In the genomic region with DNA sequence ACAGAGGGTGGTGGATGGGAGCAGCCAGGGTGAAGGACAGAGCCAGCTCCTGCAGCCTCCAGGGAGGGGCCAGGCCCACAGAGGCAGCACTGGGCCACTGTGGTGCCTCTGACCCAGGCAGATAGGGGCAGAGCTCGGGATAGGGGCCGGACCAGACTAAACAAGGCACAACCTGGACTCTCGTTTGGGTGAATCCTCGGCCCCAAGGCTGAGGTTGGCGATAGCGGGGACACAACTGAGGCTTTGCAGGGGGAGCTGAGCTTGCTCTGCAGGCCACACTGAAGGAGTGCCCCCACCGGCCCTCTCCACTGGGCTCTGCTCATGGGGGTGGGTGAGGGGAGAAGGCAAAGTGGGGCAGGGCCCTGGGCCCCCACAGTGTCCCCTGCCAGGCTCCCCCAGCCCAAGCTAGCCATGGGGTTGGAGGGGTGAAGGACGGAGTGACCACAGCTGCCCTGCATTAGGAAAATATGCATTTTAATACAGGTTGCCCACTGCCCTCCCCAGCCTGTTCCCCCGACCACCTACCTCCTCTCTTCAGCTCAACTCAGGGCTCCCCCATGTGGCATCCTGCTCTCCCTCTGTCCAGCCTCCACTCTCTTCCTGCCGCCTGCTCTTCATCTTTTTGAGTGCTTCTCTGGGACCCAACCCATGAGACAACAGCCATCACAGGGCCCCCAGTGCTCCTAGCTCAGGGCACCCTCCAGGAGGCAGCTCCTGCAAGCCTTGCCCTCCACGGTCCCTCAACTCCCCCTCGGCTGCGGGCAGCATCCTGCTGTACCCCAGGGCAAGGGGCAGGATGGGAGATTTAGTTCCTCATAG, we compare ENCODE assay signal across 1 cellular context.
TF ChIP-seq lines count a peak whose summit lies in the region.

No MANE protein-coding gene starts in this region.

TF ChIP-seq in H1, 55 proteins besides CTCF, POLR2A, EP300 and RAD21 (continued from another document):
- TF ChIP-seq CHD2 (IDR thresholded peaks at IDR 0.05; ENCODE audit: low read length) (no peak), KDM1A (IDR thresholded peaks at IDR 0.05; ENCODE audit: borderline replicate concordance, low read length) (no peak), SP2 (IDR thresholded peaks at IDR 0.05; ENCODE audit: low read length) (no peak), EGR1 (IDR thresholded peaks at IDR 0.05; ENCODE audit: borderline replicate concordance, low read depth, low read length) (no peak), HDAC2 (IDR thresholded peaks at IDR 0.05; ENCODE audit: borderline replicate concordance in 1 of 2, low read depth in 2 of 2, low read length in 2 of 2) (no peak)
